ENCODE assay signal across 9 cellular contexts in the genomic region with DNA sequence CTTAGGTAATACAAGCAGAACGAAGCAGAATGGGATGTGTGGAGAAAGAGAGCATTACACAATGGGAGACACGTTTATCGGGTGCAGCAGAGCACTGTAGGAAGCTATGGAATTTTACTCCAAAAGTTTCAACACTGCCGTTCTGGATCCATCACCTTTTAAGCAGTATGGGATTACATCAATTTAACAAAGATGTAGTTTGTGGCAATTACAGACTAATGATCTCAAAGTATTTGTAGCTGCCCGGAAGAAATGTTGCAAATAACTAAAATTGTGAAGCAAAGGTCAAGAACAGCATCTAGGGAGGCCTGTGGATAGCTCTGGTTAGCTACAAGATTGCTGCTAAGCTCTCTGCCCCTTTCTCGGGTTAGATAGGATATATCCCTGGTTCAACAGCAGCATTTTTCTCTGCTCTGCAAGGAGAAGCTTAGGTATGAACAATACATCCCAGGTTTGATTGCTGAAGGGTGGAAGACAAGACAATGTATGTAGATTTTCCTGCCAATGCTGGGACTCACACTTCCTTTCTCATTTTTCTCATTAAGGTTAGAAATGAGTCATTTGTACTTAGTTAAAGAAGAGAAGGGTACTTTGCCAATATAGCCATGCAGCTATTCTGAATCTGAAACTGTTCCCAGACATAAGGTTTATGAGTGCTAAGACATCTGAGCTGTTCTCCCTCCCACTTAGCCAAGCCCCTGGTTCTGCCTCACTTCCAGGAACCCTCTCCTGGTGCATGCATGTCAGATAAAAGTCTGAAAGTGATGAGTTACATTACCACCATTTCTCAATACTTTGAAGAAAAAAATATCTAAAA.
DNase-seq lines count a peak whose midpoint lies in the region; ATAC-seq, FAIRE-seq and TF ChIP-seq lines count a peak whose summit lies in the region.
"Had no signal": no experiment of that assay in that cellular context is flagged by ENCODE, and none has a peak within 500 bp of the region (broad histone marks: within the 10 kb centered on the region; RNA-seq: fewer than 3 reads in every experiment).

No MANE protein-coding gene starts in this region.

- no peaks in the 10 kb centered on the region for H3K9me3 ChIP-seq in muscle layer of colon (ENCODE audit: low read length)
- H3K9me3 ChIP-seq in MM.1S (replicated peaks; ENCODE audit: insufficient read depth, low read length), result no peaks in the 10 kb centered on the region

- no peaks in the 10 kb centered on the region for H3F3A ChIP-seq in MM.1S (ENCODE audit: insufficient read depth, low read length)

- H3K27me3 ChIP-seq in muscle layer of colon (ENCODE audit: control insufficient read depth in 1 of 2, insufficient read depth in 2 of 2, low read length in 2 of 2) (no peaks in the 10 kb centered on the region), MM.1S (replicated peaks; ENCODE audit: insufficient read depth, low read length) (no peaks in the 10 kb centered on the region)

- no peak for FAIRE-seq in D721Med (lab: Jason Lieb, UNC)

- TF ChIP-seq CTCF in GM12864 (IDR thresholded peaks at IDR 0.05; ENCODE audit: low read depth, low read length, missing control alignments) (no peak), D721Med (IDR thresholded peaks at IDR 0.05; ENCODE audit: insufficient read depth, missing control alignments) (no peak), MM.1S (IDR thresholded peaks at IDR 0.05; ENCODE audit: low read length) (no peak)

- peaks cover 34% of the 10 kb centered on the region for H3K4me1 Mint-ChIP-seq in activated CD4-positive, alpha-beta T cell treated with anti-CD3 and anti-CD28 coated beads, Interleukin-2, amount 10 ng/mL, durations not matched to agents 24 days and 14 days
- H3K4me1 Mint-ChIP-seq in immature natural killer cell, result no peaks in the 10 kb centered on the region

- H3K9me2 ChIP-seq in MM.1S (replicated peaks; ENCODE audit: insufficient read depth, low read length), result no peaks in the 10 kb centered on the region

- H3K9ac ChIP-seq in muscle layer of colon (ENCODE audit: low read length), result no peak overlapping the region
- no peak overlapping the region for H3K9ac ChIP-seq in MM.1S (ENCODE audit: low read length)

- H3K4me1 ChIP-seq in muscle layer of colon (ENCODE audit: insufficient read depth, low read length) (peaks cover 4% of the 10 kb centered on the region), MM.1S (ENCODE audit: low read length) (no peaks in the 10 kb centered on the region)

- H3K4me3 ChIP-seq in GM12864 (ENCODE audit: low read depth, low read length) (no peak overlapping the region), muscle layer of colon (ENCODE audit: low read depth in 1 of 2, low read length in 2 of 2) (no peak overlapping the region), MM.1S (ENCODE audit: low read length) (no peak overlapping the region)

- no peak overlapping the region for H2AFZ ChIP-seq in MM.1S (ENCODE audit: low read length)

- H3K4me3 Mint-ChIP-seq in activated CD4-positive, alpha-beta T cell treated with anti-CD3 and anti-CD28 coated beads, Interleukin-2, amount 10 ng/mL, durations not matched to agents 24 days and 14 days, result peak overlapping the region; percentile 39
- no peak overlapping the region for H3K4me3 Mint-ChIP-seq in immature natural killer cell

- H3K79me2 ChIP-seq in MM.1S (ENCODE audit: low read length), result no peaks in the 10 kb centered on the region

- H3K27ac Mint-ChIP-seq in activated CD4-positive, alpha-beta T cell treated with anti-CD3 and anti-CD28 coated beads, Interleukin-2, amount 10 ng/mL, durations not matched to agents 24 days and 14 days, result peak overlapping the region; percentile 74
- no peak overlapping the region for H3K27ac Mint-ChIP-seq in immature natural killer cell

- H4K20me1 ChIP-seq in MM.1S (ENCODE audit: insufficient read depth, low read length), result no peaks in the 10 kb centered on the region

- H3K27me3 Mint-ChIP-seq in activated CD4-positive, alpha-beta T cell treated with anti-CD3 and anti-CD28 coated beads, Interleukin-2, amount 10 ng/mL, durations not matched to agents 24 days and 14 days, result no peaks in the 10 kb centered on the region
- H3K27me3 Mint-ChIP-seq in immature natural killer cell (ENCODE audit: low read depth in 3 of 3), result peaks cover 2 to 6% (median 3%) of the 10 kb centered on the region in 3 donors

- DNase-seq in GM12864 (ENCODE audit: low read depth) (peak; percentile 15), D721Med (ENCODE audit: insufficient read length, low spot score) (no peak), NCI-H524 (lab: John Stamatoyannopoulos, UW) (no peak), MM.1S (no peak), immature natural killer cell (no peak)
- DNase-seq in activated CD4-positive, alpha-beta T cell treated with anti-CD3 and anti-CD28 coated beads, Interleukin-2, amount 10 ng/mL, durations not matched to agents 24 days and 14 days, result peak; percentile 69

- intact Hi-C loops in activated CD4-positive, alpha-beta T cell treated with anti-CD3 and anti-CD28 coated beads, Interleukin-2, amount 10 ng/mL, durations not matched to agents 24 days and 14 days (cut with micrococcal nuclease), result loop anchor here (1.0 to 2.0 kb wide), 6 partner anchors 21 to 144 kb away; partner anchors contain the start of gene HIF1A

- peaks cover 12% of the 10 kb centered on the region for H3K9me3 Mint-ChIP-seq in activated CD4-positive, alpha-beta T cell treated with anti-CD3 and anti-CD28 coated beads, Interleukin-2, amount 10 ng/mL, durations not matched to agents 24 days and 14 days
- H3K9me3 Mint-ChIP-seq in immature natural killer cell, result no peaks in the 10 kb centered on the region

- no peak overlapping the region for H3K4me2 ChIP-seq in MM.1S (ENCODE audit: low read depth, low read length)

- ATAC-seq in GM21825 (IDR thresholded peaks at IDR 0.05; ENCODE audit: unreplicated experiment), result peak; percentile 83

- H3K36me3 ChIP-seq in muscle layer of colon (ENCODE audit: insufficient read depth, low read length), result no peaks in the 10 kb centered on the region
- H3K36me3 ChIP-seq in MM.1S (replicated peaks; ENCODE audit: insufficient read depth, low read length), result no peaks in the 10 kb centered on the region

- H3K27ac ChIP-seq in muscle layer of colon (ENCODE audit: low read depth, low read length), result peak overlapping the region; percentile 0
- H3K27ac ChIP-seq in MM.1S (ENCODE audit: low read length), result no peak overlapping the region
- H3K27ac ChIP-seq: HL-60 had no signal

- H3K36me3 Mint-ChIP-seq in activated CD4-positive, alpha-beta T cell treated with anti-CD3 and anti-CD28 coated beads, Interleukin-2, amount 10 ng/mL, durations not matched to agents 24 days and 14 days (ENCODE audit: low read depth), result no peaks in the 10 kb centered on the region
- peaks cover 0 to 4% (median 0%) of the 10 kb centered on the region in 3 donors for H3K36me3 Mint-ChIP-seq in immature natural killer cell

Comparison
In these comparisons a context has a peak if more than half of its experiments do, and no peak if none do; other contexts are left out.
1. DNase-seq: peak in GM12864 (single experiment) and activated CD4-positive, alpha-beta T cell treated with anti-CD3 and anti-CD28 coated beads, Interleukin-2, amount 10 ng/mL, durations not matched to agents 24 days and 14 days (single experiment); none in D721Med (single experiment), NCI-H524 (0 of 2), MM.1S (single experiment) and immature natural killer cell (0 of 3).